ENCODE assay signal across 18 cellular contexts in genomic region chr17:39084558-39084957, GRCh38.
"Had no signal": no experiment of that assay in that cellular context is flagged by ENCODE, and none has a peak within 500 bp of the region (broad histone marks: within the 10 kb centered on the region; RNA-seq: fewer than 3 reads in every experiment).

No MANE protein-coding gene starts in this region.

- H3K27ac ChIP-seq: left lung, thoracic aorta had no signal

- DNase-seq: activated CD4-positive, alpha-beta T cell treated with anti-CD3 and anti-CD28 coated beads, Interleukin-2, amount 50 U/mL, for 48 hours; activated CD8-positive, alpha-beta memory T cell treated with anti-CD3 and anti-CD28 coated beads, Interleukin-2, amount 10 ng/mL, durations not matched to agents 7 days and 5 days; activated naive CD4-positive, alpha-beta T cell treated with anti-CD3 and anti-CD28 coated beads for 36 hours; activated T-cell treated with anti-CD3 and anti-CD28 coated beads, Interleukin-2, amount 50 U/mL, for 1 hour; caudate nucleus; erythroblast; gastrocnemius medialis; islet precursor cell; left lung; mesendoderm; nephron progenitor cell; sigmoid colon; stimulated activated CD4-positive, alpha-beta T cell treated with anti-CD3 and anti-CD28 coated beads, Interleukin-12 subunit alpha, Interleukin-12 subunit beta, amount 100 ng/mL, for 4 hours; stimulated activated CD4-positive, alpha-beta T cell treated with anti-CD3 and anti-CD28 coated beads, Interleukin-2, amount 100 ng/mL, for 24 hours; T-helper 1 cell had no signal

- H3K4me3 Mint-ChIP-seq: activated CD8-positive, alpha-beta memory T cell treated with anti-CD3 and anti-CD28 coated beads, Interleukin-2, amount 10 ng/mL, durations not matched to agents 7 days and 5 days; activated naive CD4-positive, alpha-beta T cell treated with anti-CD3 and anti-CD28 coated beads for 36 hours; nephron progenitor cell had no signal

- H3K9me3 ChIP-seq: gastrocnemius medialis, left lung, sigmoid colon, thoracic aorta had no signal

- H3K27me3 ChIP-seq: gastrocnemius medialis, left lung, sigmoid colon had no signal

- H3K27me3 Mint-ChIP-seq: activated CD8-positive, alpha-beta memory T cell treated with anti-CD3 and anti-CD28 coated beads, Interleukin-2, amount 10 ng/mL, durations not matched to agents 7 days and 5 days had no signal

- H3K4me3 ChIP-seq: gastrocnemius medialis, left lung, sigmoid colon, thoracic aorta had no signal

- H3K36me3 Mint-ChIP-seq: activated CD8-positive, alpha-beta memory T cell treated with anti-CD3 and anti-CD28 coated beads, Interleukin-2, amount 10 ng/mL, durations not matched to agents 7 days and 5 days had no signal

- H3K4me1 Mint-ChIP-seq: activated CD8-positive, alpha-beta memory T cell treated with anti-CD3 and anti-CD28 coated beads, Interleukin-2, amount 10 ng/mL, durations not matched to agents 7 days and 5 days had no signal

- FAIRE-seq: colon had no signal

- ATAC-seq: activated CD8-positive, alpha-beta memory T cell treated with anti-CD3 and anti-CD28 coated beads, Interleukin-2, amount 10 ng/mL, durations not matched to agents 7 days and 5 days; gastrocnemius medialis; left lung had no signal

- H3K9me3 Mint-ChIP-seq: activated naive CD4-positive, alpha-beta T cell treated with anti-CD3 and anti-CD28 coated beads for 36 hours; activated T-helper 2 cell treated with anti-CD3 and anti-CD28 coated beads, Interferon-gamma antibody, Interleukin-2, Interleukin-4, amounts not matched to agents 10 μg/mL and 5 μg/mL and 100 μg/mL, durations not matched to agents 14 hours and 24 hours and 36 hours; nephron progenitor cell had no signal

- H3K36me3 ChIP-seq: gastrocnemius medialis, left lung, sigmoid colon, thoracic aorta had no signal

- H3K27ac Mint-ChIP-seq: activated CD8-positive, alpha-beta memory T cell treated with anti-CD3 and anti-CD28 coated beads, Interleukin-2, amount 10 ng/mL, durations not matched to agents 7 days and 5 days; activated naive CD4-positive, alpha-beta T cell treated with anti-CD3 and anti-CD28 coated beads for 36 hours; activated T-helper 2 cell treated with anti-CD3 and anti-CD28 coated beads, Interferon-gamma antibody, Interleukin-2, Interleukin-4, amounts not matched to agents 10 μg/mL and 5 μg/mL and 100 μg/mL, durations not matched to agents 14 hours and 24 hours and 36 hours; nephron progenitor cell had no signal
